In the genomic region with DNA sequence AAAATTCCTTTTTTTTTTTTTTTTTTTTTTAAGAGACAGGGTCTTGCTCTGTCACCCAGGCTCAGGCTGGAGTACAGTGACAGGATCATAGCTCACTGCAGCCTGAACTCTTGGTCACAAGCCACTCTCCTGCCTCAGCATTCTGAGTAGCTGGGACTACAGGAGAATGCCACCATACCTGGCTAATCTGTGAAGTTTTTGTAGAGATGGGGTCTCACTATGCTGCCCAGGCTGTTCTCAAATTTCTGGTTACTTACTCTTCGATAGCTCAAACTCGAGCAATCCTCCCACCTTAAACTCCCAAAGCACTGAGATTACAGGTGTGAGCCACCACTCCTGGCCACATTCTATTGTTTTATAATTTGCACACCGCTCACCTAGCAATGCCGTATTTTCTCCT, we compare ENCODE assay signal across 26 cellular contexts. TPM values are rescaled to one million over a fixed set of nuclear protein-coding genes. Genes with fewer than 3 reads are reported as not detected.
DNase-seq lines count a peak whose midpoint lies in the region; ATAC-seq and TF ChIP-seq lines count a peak whose summit lies in the region.
"Had no signal": no experiment of that assay in that cellular context is flagged by ENCODE, and none has a peak within 500 bp of the region (broad histone marks: within the 10 kb centered on the region; RNA-seq: fewer than 3 reads in every experiment).

No MANE protein-coding gene starts in this region.

- peaks cover 9% of the 10 kb centered on the region for H3K4me1 Mint-ChIP-seq in activated T-cell treated with anti-CD3 and anti-CD28 coated beads, Interleukin-2, amount 50 U/mL, for 72 hours (ENCODE audit: low read depth)
- H3K4me1 Mint-ChIP-seq in naive thymus-derived CD4-positive, alpha-beta T cell = peaks cover 12 to 47% (median 36%) of the 10 kb centered on the region in 7 donors
- peaks cover 9% of the 10 kb centered on the region for H3K4me1 Mint-ChIP-seq in nephron progenitor cell
- H3K4me1 Mint-ChIP-seq: GM23338 had no signal

- intact Hi-C loops in naive thymus-derived CD4-positive, alpha-beta T cell (cut with micrococcal nuclease) = loop anchor here in 1 of 2 donors (5.0 kb wide), 1 partner anchor 106 kb away; the partner anchor contains the start of gene CREG2

- H3K36me3 ChIP-seq in HEK293 (ENCODE audit: control insufficient read depth in 2 of 2, insufficient read depth in 1 of 2, low read length in 2 of 2) = peaks cover 52 to 80% of the 10 kb centered on the region in 2 experiments
- peaks cover 17 to 81% (median 40%) of the 10 kb centered on the region in 3 experiments for H3K36me3 ChIP-seq in naive thymus-derived CD4-positive, alpha-beta T cell (ENCODE audit: control insufficient read depth in 2 of 3, insufficient read depth in 3 of 3, low read length in 3 of 3)

- no peaks in the 10 kb centered on the region for H3K9me3 ChIP-seq in HEK293 (ENCODE audit: control insufficient read depth, insufficient read depth, low read depth, low read length)
- no peaks in the 10 kb centered on the region for H3K9me3 ChIP-seq in naive thymus-derived CD4-positive, alpha-beta T cell (ENCODE audit: control insufficient read depth in 2 of 3, low read length in 3 of 3)
- H3K9me3 ChIP-seq: SJSA1 had no signal

- H3K27me3 ChIP-seq in naive thymus-derived CD4-positive, alpha-beta T cell (ENCODE audit: control insufficient read depth in 2 of 2, insufficient read depth in 2 of 2, low read length in 2 of 2) = no peaks in the 10 kb centered on the region
- H3K27me3 ChIP-seq: SJSA1 had no signal

- POLR2A ChIA-PET in HEK293 (lab: Yijun Ruan, JAX) = interaction anchor here (1.4 kb wide), 1 partner anchor 27 kb away, joined by 6 read pairs; the partner anchor contains the start of gene RNF149
- POLR2A ChIA-PET in naive thymus-derived CD4-positive, alpha-beta T cell (lab: Charles Lee) = interaction anchor here (0.6 to 1.1 kb wide), 3 partner anchors 24 to 388 kb away, joined by 3 read pairs; no protein-coding TSS in a partner anchor

- H3K36me3 Mint-ChIP-seq in activated T-cell treated with anti-CD3 and anti-CD28 coated beads, Interleukin-2, amount 50 U/mL, for 72 hours (ENCODE audit: insufficient read depth in 2 of 2) = peaks cover 15 to 21% of the 10 kb centered on the region in 2 donors
- peaks cover 21 to 71% (median 48%) of the 10 kb centered on the region in 5 donors for H3K36me3 Mint-ChIP-seq in naive thymus-derived CD4-positive, alpha-beta T cell
- H3K36me3 Mint-ChIP-seq in nephron progenitor cell (ENCODE audit: low read depth) = peaks cover 79% of the 10 kb centered on the region

- no peak for ATAC-seq in activated T-cell treated with anti-CD3 and anti-CD28 coated beads, Interleukin-2, amount 50 U/mL, for 72 hours (replicated peaks in 1 of 2)
- ATAC-seq in naive thymus-derived CD4-positive, alpha-beta T cell = no peak
- ATAC-seq: GM12878, GM23338, Right ventricle myocardium inferior had no signal

- H3K9me3 Mint-ChIP-seq in activated T-cell treated with anti-CD3 and anti-CD28 coated beads, Interleukin-2, amount 50 U/mL, for 72 hours = no peaks in the 10 kb centered on the region
- H3K9me3 Mint-ChIP-seq in naive thymus-derived CD4-positive, alpha-beta T cell = no peaks in the 10 kb centered on the region
- H3K9me3 Mint-ChIP-seq in nephron progenitor cell = no peaks in the 10 kb centered on the region
- H3K9me3 Mint-ChIP-seq: GM23338, IgD-negative memory B cell had no signal

- no peak overlapping the region for H3K27ac ChIP-seq in HEK293 (ENCODE audit: extremely low read depth, low read depth, low read length)
- H3K27ac ChIP-seq in naive thymus-derived CD4-positive, alpha-beta T cell (ENCODE audit: low read depth, low read length) = no peak overlapping the region
- H3K27ac ChIP-seq: SJSA1 had no signal

- H3K27ac Mint-ChIP-seq in activated T-cell treated with anti-CD3 and anti-CD28 coated beads, Interleukin-2, amount 50 U/mL, for 72 hours = peak overlapping the region; percentile 49
- H3K27ac Mint-ChIP-seq in naive thymus-derived CD4-positive, alpha-beta T cell = peak overlapping the region in 6 of 9 donors; percentile 53 to 89 (median 75)
- no peak overlapping the region for H3K27ac Mint-ChIP-seq in nephron progenitor cell
- H3K27ac Mint-ChIP-seq: GM23338 had no signal

- H3K27me3 Mint-ChIP-seq in activated T-cell treated with anti-CD3 and anti-CD28 coated beads, Interleukin-2, amount 50 U/mL, for 72 hours (ENCODE audit: low read depth) = no peaks in the 10 kb centered on the region
- H3K27me3 Mint-ChIP-seq in naive thymus-derived CD4-positive, alpha-beta T cell = no peaks in the 10 kb centered on the region
- no peaks in the 10 kb centered on the region for H3K27me3 Mint-ChIP-seq in nephron progenitor cell (ENCODE audit: low read depth, poor library complexity)
- H3K27me3 Mint-ChIP-seq: IgD-negative memory B cell had no signal

- DNase-seq in activated T-cell treated with anti-CD3 and anti-CD28 coated beads, Interleukin-2, amount 50 U/mL, for 72 hours = no peak
- no peak for DNase-seq in activated T-cell treated with anti-CD3 and anti-CD28 coated beads for 4 hours
- no peak for DNase-seq in naive thymus-derived CD4-positive, alpha-beta T cell
- DNase-seq in NCI-H2196 treated with DMSO at 0.1 percent for 48 hours (lab: John Stamatoyannopoulos, UW; ENCODE audit: unreplicated experiment) = no peak
- DNase-seq in NCI-H1092 (lab: John Stamatoyannopoulos, UW) = no peak
- no peak for DNase-seq in nephron progenitor cell
- DNase-seq: AML-193, C1 segment of cervical spinal cord, COR-L47, DMS 273 treated with DMSO at 0.1 percent for 48 hours, DND-41, HCEC 1CT, Karpas-422, MV-4-11, NCI-H1694, NCI-H2081, NCI-H2171, NCI-H446, NCI-H526 treated with DMSO at 0.1 percent for 48 hours, OCI-M1 had no signal

- TF ChIP-seq CTCF in HEK293 (tag by site-specific recombination; IDR thresholded peaks at IDR 0.05) = no peak
- no peak for TF ChIP-seq CTCF in nephron progenitor cell (IDR thresholded peaks at IDR 0.05)

- CTCF ChIA-PET in HEK293 (lab: Yijun Ruan, JAX) = interaction anchor here (0.6 to 1.0 kb wide), 2 partner anchors 60 to 199 kb away, joined by 3 read pairs; no protein-coding TSS in a partner anchor
- CTCF ChIA-PET in naive thymus-derived CD4-positive, alpha-beta T cell (lab: Charles Lee) = interaction anchor here (0.7 to 1.5 kb wide), 7 partner anchors 9 to 299 kb away, joined by 3 to 6 read pairs (median 3); no protein-coding TSS in a partner anchor

- H3K4me3 ChIP-seq in HEK293 (ENCODE audit: low read depth, low read length) = no peak overlapping the region
- H3K4me3 ChIP-seq in naive thymus-derived CD4-positive, alpha-beta T cell (ENCODE audit: low read length) = no peak overlapping the region
- H3K4me3 ChIP-seq: GM12878, GM23338, SJSA1 had no signal

- no peak overlapping the region for H3K4me3 Mint-ChIP-seq in activated T-cell treated with anti-CD3 and anti-CD28 coated beads, Interleukin-2, amount 50 U/mL, for 72 hours
- H3K4me3 Mint-ChIP-seq in naive thymus-derived CD4-positive, alpha-beta T cell = peak overlapping the region in 1 of 10 donors; percentile 53
- H3K4me3 Mint-ChIP-seq in nephron progenitor cell = no peak overlapping the region
- H3K4me3 Mint-ChIP-seq: GM23338 had no signal

- H3K4me1 ChIP-seq in HEK293 (ENCODE audit: control insufficient read depth, insufficient read depth, low read length) = no peaks in the 10 kb centered on the region
- H3K4me1 ChIP-seq in naive thymus-derived CD4-positive, alpha-beta T cell (ENCODE audit: control insufficient read depth in 2 of 2, insufficient read depth in 2 of 2, low read length in 2 of 2) = no peaks in the 10 kb centered on the region
- H3K4me1 ChIP-seq: SJSA1 had no signal

TF ChIP-seq in HEK293, 187 proteins besides CTCF, POLR2A, EP300 and RAD21:
- TF ChIP-seq ZSCAN16 (tag by site-specific recombination; IDR thresholded peaks at IDR 0.05) = no peak
- peak; percentile 63; the same call in 1 of the 2 replicates for TF ChIP-seq ZNF121 (tag by site-specific recombination; IDR thresholded peaks at IDR 0.05)
TF ChIP-seq in HEK293: peak in this region for 1.

RNA-seq across cellular contexts. Expression of gene RNF149, which starts 27.0 kb away (rescaled TPM):
- total RNA-seq in activated T-cell treated with anti-CD3 and anti-CD28 coated beads, Interleukin-2, amount 50 U/mL, for 72 hours = 10 to 100 TPM; 30.9 to 50.8 TPM
- 100 to 1,000 TPM in 4 of 5 experiments, 10 to 100 TPM in 1; 88.9 to 159 (median 114) TPM for total RNA-seq in naive thymus-derived CD4-positive, alpha-beta T cell
- polyA plus RNA-seq in naive thymus-derived CD4-positive, alpha-beta T cell = 10 to 100 TPM; 45.2 to 52.6 TPM

RNA-seq across cellular contexts. Expression of gene CNOT11, which starts 28.8 kb away (rescaled TPM):
- total RNA-seq in activated T-cell treated with anti-CD3 and anti-CD28 coated beads, Interleukin-2, amount 50 U/mL, for 72 hours = 10 to 100 TPM; 57.4 to 59.3 TPM
- 10 to 100 TPM; 49.0 to 65.7 (median 54.3) TPM for total RNA-seq in naive thymus-derived CD4-positive, alpha-beta T cell
- 10 to 100 TPM; 60.4 to 64.0 TPM for polyA plus RNA-seq in naive thymus-derived CD4-positive, alpha-beta T cell
